ENCODE assay signal across 9 cellular contexts in genomic region chr6:137868721-137869631, GRCh38. TPM values are rescaled to one million over a fixed set of nuclear protein-coding genes. Genes with fewer than 3 reads are reported as not detected.
DNase-seq lines count a peak whose midpoint lies in the region; ATAC-seq and TF ChIP-seq lines count a peak whose summit lies in the region.
"Had no signal": no experiment of that assay in that cellular context is flagged by ENCODE, and none has a peak within 500 bp of the region (broad histone marks: within the 10 kb centered on the region; RNA-seq: fewer than 3 reads in every experiment).

No MANE protein-coding gene starts in this region.

- H3K4me3 Mint-ChIP-seq in IgD-negative memory B cell (peak overlapping the region; percentile 93 to 99 (median 96)), chondrocyte (ENCODE audit: unreplicated experiment) (peak overlapping the region; percentile 87), natural killer cell (peak overlapping the region; percentile 98)

- H3K4me1 Mint-ChIP-seq in IgD-negative memory B cell (peaks cover 54 to 60% (median 54%) of the 10 kb centered on the region in 3 donors), chondrocyte (ENCODE audit: low read depth) (peaks cover 62% of the 10 kb centered on the region), natural killer cell (peaks cover 66 to 79% of the 10 kb centered on the region in 2 donors)

- H4K20me1 ChIP-seq in BLaER1 treated with 17β-estradiol and CSF1 and Interleukin-3, amounts not matched to agents 10 nM and 100 nM, result peaks cover 0 to 36% (median 8%) of the 10 kb centered on the region in 11 experiments; a peak in 7 of 22 replicates

- no peak for TF ChIP-seq CTCF in chondrocyte (IDR thresholded peaks at IDR 0.05)
- TF ChIP-seq CTCF in natural killer cell (IDR thresholded peaks at IDR 0.05), result no peak

- H3K27me3 ChIP-seq in BLaER1 treated with 17β-estradiol and CSF1 and Interleukin-3, amounts not matched to agents 10 nM and 100 nM, result no peaks in the 10 kb centered on the region

- DNase-seq in chondrocyte (ENCODE audit: low spot score) (no peak), natural killer cell (no peak), DMS153 (lab: John Stamatoyannopoulos, UW) (no peak), HUDEP-2 (lab: John Stamatoyannopoulos, UW; ENCODE audit: unreplicated experiment in 76 of 76) (no peak), HCEC 1CT (no peak)
- DNase-seq: NCI-H1105 treated with DMSO at 0.1 percent for 48 hours had no signal

- H3K27ac ChIP-seq in BLaER1 treated with 17β-estradiol and CSF1 and Interleukin-3, amounts not matched to agents 10 nM and 100 nM, result peak overlapping the region; percentile 86 to 98 (median 94)

- peaks cover 36 to 76% (median 71%) of the 10 kb centered on the region in 10 experiments for H3K4me1 ChIP-seq in BLaER1 treated with 17β-estradiol and CSF1 and Interleukin-3, amounts not matched to agents 10 nM and 100 nM

- H3K27me3 Mint-ChIP-seq in IgD-negative memory B cell, result no peaks in the 10 kb centered on the region
- no peaks in the 10 kb centered on the region for H3K27me3 Mint-ChIP-seq in chondrocyte (ENCODE audit: low read depth)
- no peaks in the 10 kb centered on the region for H3K27me3 Mint-ChIP-seq in natural killer cell (ENCODE audit: low read depth in 2 of 2)

- H3K4me3 ChIP-seq in BLaER1 treated with 17β-estradiol and CSF1 and Interleukin-3, amounts not matched to agents 10 nM and 100 nM, result peak overlapping the region; percentile 87 to 96 (median 94)

- peaks cover 11 to 61% (median 26%) of the 10 kb centered on the region in 11 experiments; a peak in 20 of 22 replicates for H3K36me3 ChIP-seq in BLaER1 treated with 17β-estradiol and CSF1 and Interleukin-3, amounts not matched to agents 10 nM and 100 nM

- H3K36me3 Mint-ChIP-seq in IgD-negative memory B cell (peaks cover 2% of the 10 kb centered on the region), chondrocyte (ENCODE audit: low read depth) (no peaks in the 10 kb centered on the region), natural killer cell (peaks cover 33% of the 10 kb centered on the region)

- no peaks in the 10 kb centered on the region for H3K9me3 Mint-ChIP-seq in IgD-negative memory B cell
- no peaks in the 10 kb centered on the region for H3K9me3 Mint-ChIP-seq in chondrocyte (ENCODE audit: low read depth)
- no peaks in the 10 kb centered on the region for H3K9me3 Mint-ChIP-seq in natural killer cell

- H3K4me2 ChIP-seq in BLaER1 treated with 17β-estradiol and CSF1 and Interleukin-3, amounts not matched to agents 10 nM and 100 nM, result peak overlapping the region; percentile 87 to 97 (median 92)

- ATAC-seq in natural killer cell (no peak), HG02973 (IDR thresholded peaks at IDR 0.05; ENCODE audit: unreplicated experiment) (no peak)

- peak overlapping the region; percentile 92 to 97 (median 95) for H3K9ac ChIP-seq in BLaER1 treated with 17β-estradiol and CSF1 and Interleukin-3, amounts not matched to agents 10 nM and 100 nM

- intact Hi-C loops in natural killer cell (cut with micrococcal nuclease), result loop anchor here (2.0 to 5.0 kb wide), 2 partner anchors 238 to 610 kb away; partner anchors contain the start of gene PERP

- H3K27ac Mint-ChIP-seq in IgD-negative memory B cell (peak overlapping the region; percentile 90 to 99 (median 98)), chondrocyte (ENCODE audit: unreplicated experiment) (no peak overlapping the region), natural killer cell (peak overlapping the region; percentile 96 to 98)

- H3K9me3 ChIP-seq in BLaER1 treated with 17β-estradiol and CSF1 and Interleukin-3, amounts not matched to agents 10 nM and 100 nM (replicated peaks in 1 of 11), result 0 out of 22 replicates have a peak, but pooled peaks cover 0 to 3% (median 0%) of the 10 kb centered on the region in 11 experiments

RNA-seq across cellular contexts. Expression of gene TNFAIP3, which starts 1.9 kb away (rescaled TPM):
- 40.7 TPM for polyA plus RNA-seq in IgD-negative memory B cell
- total RNA-seq in chondrocyte (6.4 to 11.0 TPM (median 7.2 TPM) in 3 replicates), natural killer cell (1,000 to 10,000 TPM; 1,163 to 1,298 (median 1,241) TPM)

Comparison
In these comparisons a context has a peak if more than half of its experiments do, and no peak if none do; other contexts are left out.
1. RNA of gene TNFAIP3, which starts 1.9 kb away (total RNA-seq): 1,163 to 1,298 TPM in natural killer cell; 6.4 to 11.0 TPM in chondrocyte; every median in the first group is over 10 times any median in the second.
2. Peak in every context shown above with its lines, with median percentiles within 50 percentile points of each other: H3K4me3 Mint-ChIP-seq.